Comparison of ENCODE assay signal across 8 cellular contexts in the genomic region with DNA sequence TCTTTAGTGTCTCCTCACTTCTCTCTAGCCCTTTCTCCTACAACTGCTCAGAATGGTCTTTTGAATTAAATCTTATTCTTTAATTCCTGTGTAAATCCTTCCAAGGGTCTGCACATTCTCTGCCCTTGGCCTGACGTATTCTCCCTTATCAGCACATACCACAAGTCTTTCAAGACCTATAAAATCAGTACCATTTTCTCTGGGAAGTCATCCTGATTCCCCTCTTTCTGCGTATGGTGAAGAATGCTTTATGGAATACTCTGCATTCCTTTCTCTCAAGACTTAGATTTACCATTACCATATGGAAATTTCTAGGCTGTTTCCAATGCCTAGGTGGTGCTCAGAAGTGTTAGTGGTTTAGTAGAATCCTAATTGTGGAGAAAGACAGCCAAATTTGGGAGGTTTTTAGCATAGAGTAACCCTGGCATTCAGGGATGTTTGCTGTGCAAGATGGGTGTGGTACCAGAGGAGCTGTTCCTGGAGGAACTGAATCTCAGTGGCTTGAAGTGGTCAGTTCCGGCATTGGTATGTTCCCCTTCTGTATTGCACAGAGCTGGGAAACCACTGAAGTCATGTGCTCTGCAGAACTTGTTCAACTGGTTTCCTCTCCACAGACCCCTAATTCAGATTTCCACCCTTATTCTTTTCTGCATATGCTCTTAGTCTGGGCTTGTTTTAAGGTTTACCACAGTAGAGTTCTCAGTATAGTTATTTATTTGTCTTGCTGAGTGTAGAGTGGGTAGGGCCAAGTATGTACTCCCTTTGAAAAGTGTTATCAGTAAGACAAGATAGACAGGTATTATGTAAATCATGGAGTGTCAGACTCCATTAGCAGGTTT. TPM values are rescaled to one million over a fixed set of nuclear protein-coding genes. Genes with fewer than 3 reads are reported as not detected.
DNase-seq lines count a peak whose midpoint lies in the region; ATAC-seq and TF ChIP-seq lines count a peak whose summit lies in the region.

No MANE protein-coding gene starts in this region.

- DNase-seq in NCI-H748 (lab: John Stamatoyannopoulos, UW; ENCODE audit: unreplicated experiment) = peak; percentile 85
- no peak for DNase-seq in coronary artery (ENCODE audit: low spot score)
- DNase-seq in mucosa of gallbladder (ENCODE audit: low spot score) = peak; percentile 67
- no peak for DNase-seq in retina
- DNase-seq in SW480 (ENCODE audit: low spot score) = no peak

- ATAC-seq in GM18511 (IDR thresholded peaks at IDR 0.05; ENCODE audit: unreplicated experiment) (peak; percentile 94), HG02973 (IDR thresholded peaks at IDR 0.05; ENCODE audit: unreplicated experiment) (peak; percentile 75)

- peak overlapping the region; percentile 29 for H3K4me3 ChIP-seq in coronary artery

- H3K27ac ChIP-seq in 22Rv1 (peak overlapping the region; percentile 24), coronary artery (peak overlapping the region; percentile 55 to 72)

- TF ChIP-seq CTCF in 22Rv1 (IDR thresholded peaks at IDR 0.05) (no peak), coronary artery (IDR thresholded peaks at IDR 0.05) (no peak)

RNA-seq across cellular contexts. Expression of a gene that starts 24.5 kb away (rescaled TPM):
- 159 TPM for total RNA-seq in mucosa of gallbladder

Comparison
In these comparisons a context has a peak if more than half of its experiments do, and no peak if none do; other contexts are left out.
1. DNase-seq: peak in NCI-H748 (single experiment) and mucosa of gallbladder (single experiment); none in coronary artery (single experiment), retina (single experiment) and SW480 (single experiment).